Comparison of ENCODE assay signal across 12 cellular contexts in the genomic region with DNA sequence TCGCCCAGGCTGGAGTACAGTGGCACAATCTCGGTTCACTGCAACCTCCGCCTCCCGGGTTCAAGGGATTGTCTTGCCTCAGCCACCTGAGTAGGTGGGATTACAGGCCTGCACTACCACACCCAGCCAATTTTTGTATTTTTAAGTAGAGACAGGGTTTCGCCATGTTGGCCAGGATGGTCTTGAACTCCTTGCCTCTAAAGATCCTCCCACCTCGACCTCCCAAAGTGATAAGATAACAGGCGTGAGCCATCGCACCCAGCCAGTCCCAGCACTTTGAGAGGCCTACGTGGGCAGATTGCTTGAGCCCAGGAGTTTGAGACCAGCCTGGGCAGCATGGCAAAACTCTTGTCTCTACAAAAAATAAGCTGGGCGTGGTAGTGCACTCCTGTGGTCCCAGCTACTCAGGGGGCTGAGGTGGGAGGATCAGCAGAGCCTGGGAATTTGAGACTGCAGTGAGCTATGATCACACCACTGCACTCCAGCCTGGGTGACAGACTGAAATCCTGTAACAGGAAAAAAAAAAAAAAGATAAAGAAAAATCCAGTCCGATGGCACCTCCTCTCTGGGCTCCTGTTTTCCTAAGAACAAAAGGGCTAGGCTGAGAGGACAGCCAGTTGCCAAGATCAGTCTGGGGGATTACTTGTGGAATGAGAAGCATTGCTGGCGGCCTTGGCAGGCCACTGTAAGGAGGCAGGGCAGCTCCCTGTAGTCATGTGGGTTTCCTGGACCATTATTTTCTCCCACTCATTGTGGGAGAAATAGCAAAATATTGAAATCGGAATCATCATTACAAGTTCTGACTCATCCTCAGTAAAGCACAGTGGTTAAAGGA. TPM values are rescaled to one million over a fixed set of nuclear protein-coding genes. Genes with fewer than 3 reads are reported as not detected.
DNase-seq lines count a peak whose midpoint lies in the region; ATAC-seq and TF ChIP-seq lines count a peak whose summit lies in the region.
"Had no signal": no experiment of that assay in that cellular context is flagged by ENCODE, and none has a peak within 500 bp of the region (broad histone marks: within the 10 kb centered on the region; RNA-seq: fewer than 3 reads in every experiment).

No MANE protein-coding gene starts in this region.

- H3K4me1 Mint-ChIP-seq in GM23338 = peaks cover 38% of the 10 kb centered on the region
- H3K4me1 Mint-ChIP-seq in activated T-cell treated with anti-CD3 and anti-CD28 coated beads, Interleukin-2, amount 50 U/mL, for 4 hours (ENCODE audit: low read depth) = no peaks in the 10 kb centered on the region

- H3K4me3 ChIP-seq in GM23338 (no peak overlapping the region), SJCRH30 (no peak overlapping the region)
- H3K4me3 ChIP-seq: stomach had no signal

- H3K27me3 Mint-ChIP-seq in GM23338 (ENCODE audit: insufficient read depth, low read depth, poor library complexity) = peaks cover 10% of the 10 kb centered on the region
- H3K27me3 Mint-ChIP-seq in activated T-cell treated with anti-CD3 and anti-CD28 coated beads, Interleukin-2, amount 50 U/mL, for 4 hours (ENCODE audit: low read depth) = peaks cover 28% of the 10 kb centered on the region

- H3K9me3 Mint-ChIP-seq in GM23338 = peaks cover 6% of the 10 kb centered on the region
- peaks cover 4% of the 10 kb centered on the region for H3K9me3 Mint-ChIP-seq in activated T-cell treated with anti-CD3 and anti-CD28 coated beads, Interleukin-2, amount 50 U/mL, for 4 hours

- H3K4me3 Mint-ChIP-seq in GM23338 = no peak overlapping the region
- H3K4me3 Mint-ChIP-seq in activated T-cell treated with anti-CD3 and anti-CD28 coated beads, Interleukin-2, amount 50 U/mL, for 4 hours = no peak overlapping the region

- TF ChIP-seq CTCF in GM23338 (conservative IDR thresholded peaks at IDR 0.05; ENCODE audit: low read depth in 2 of 2) = no peak

- H3K9me2 ChIP-seq in GM23338 (ENCODE audit: insufficient read depth) = peaks cover 13% of the 10 kb centered on the region; the same call in 1 of the 2 replicates

- H3K27ac Mint-ChIP-seq in GM23338 = 0 out of 2 replicates have a peak overlapping the region, but pooled peaks have one; percentile 35

- no peaks in the 10 kb centered on the region for H4K20me1 ChIP-seq in GM23338 (replicated peaks; ENCODE audit: insufficient read depth)

- H3F3A ChIP-seq in GM23338 (replicated peaks; ENCODE audit: low read depth) = peaks cover 14% of the 10 kb centered on the region

- H3K9me3 ChIP-seq in SJCRH30 (replicated peaks) = peaks cover 3% of the 10 kb centered on the region

- ATAC-seq in GM23338 (no peak), GM21619 (IDR thresholded peaks at IDR 0.05; ENCODE audit: unreplicated experiment) (no peak), HG02981 (IDR thresholded peaks at IDR 0.05; ENCODE audit: unreplicated experiment) (no peak), HG03135 (IDR thresholded peaks at IDR 0.05; ENCODE audit: unreplicated experiment) (no peak)
- no peak for ATAC-seq in activated T-cell treated with anti-CD3 and anti-CD28 coated beads, Interleukin-2, amount 50 U/mL, for 4 hours

- H3K27me3 ChIP-seq in GM23338 (ENCODE audit: insufficient read depth) (no peaks in the 10 kb centered on the region), SJCRH30 (no peaks in the 10 kb centered on the region)

- H3K36me3 ChIP-seq in GM23338 (ENCODE audit: insufficient read depth) (no peaks in the 10 kb centered on the region), SJCRH30 (no peaks in the 10 kb centered on the region)
- H3K36me3 ChIP-seq: stomach had no signal

- peaks cover 16% of the 10 kb centered on the region for H3K36me3 Mint-ChIP-seq in GM23338 (ENCODE audit: low read depth)
- H3K36me3 Mint-ChIP-seq in activated T-cell treated with anti-CD3 and anti-CD28 coated beads, Interleukin-2, amount 50 U/mL, for 4 hours (ENCODE audit: insufficient read depth) = no peaks in the 10 kb centered on the region

- H3K4me1 ChIP-seq in GM23338 (ENCODE audit: insufficient read depth) (peaks cover 67% of the 10 kb centered on the region), SJCRH30 (peaks cover 65% of the 10 kb centered on the region)

- no peak overlapping the region for H3K4me2 ChIP-seq in GM23338

- H3K27ac ChIP-seq in GM23338 (ENCODE audit: low read depth) = peak overlapping the region; percentile 30; the same call in 1 of the 2 replicates
- peak overlapping the region; percentile 99 for H3K27ac ChIP-seq in SJCRH30
- H3K27ac ChIP-seq: stomach had no signal

- DNase-seq in GM23338 (ENCODE audit: low spot score) = no peak
- DNase-seq in SJCRH30 = peak; percentile 98 to 99
- peak; percentile 78 for DNase-seq in fibroblast of peridontal ligament (ENCODE audit: extremely low read depth)
- DNase-seq in renal cortical epithelial cell (ENCODE audit: low read depth) = peak; percentile 88
- no peak for DNase-seq in activated T-cell treated with anti-CD3 and anti-CD28 coated beads, Interleukin-2, amount 50 U/mL, for 4 hours
- DNase-seq: cortex of kidney; stimulated activated CD4-positive, alpha-beta T cell treated with anti-CD3 and anti-CD28 coated beads, Interleukin-12 subunit alpha, Interleukin-12 subunit beta, amount 100 ng/mL, for 4 hours; stomach had no signal

- H2AFZ ChIP-seq in GM23338 = no peak overlapping the region

- H3K79me2 ChIP-seq in GM23338 (replicated peaks; ENCODE audit: insufficient read depth) = 0 out of 2 replicates have a peak, but pooled peaks cover 8% of the 10 kb centered on the region

TF ChIP-seq in GM23338, 12 proteins besides CTCF, POLR2A, EP300 and RAD21 (continues in another document):
- TF ChIP-seq NANOG (IDR thresholded peaks at IDR 0.05; ENCODE audit: borderline replicate concordance) = no peak
- TF ChIP-seq JUNB (IDR thresholded peaks at IDR 0.05; ENCODE audit: unreplicated experiment) = no peak
- TF ChIP-seq CREB1 (CRISPR knock-in tag; IDR thresholded peaks at IDR 0.05; ENCODE audit: low read depth) = no peak
- TF ChIP-seq, protein P1, sequence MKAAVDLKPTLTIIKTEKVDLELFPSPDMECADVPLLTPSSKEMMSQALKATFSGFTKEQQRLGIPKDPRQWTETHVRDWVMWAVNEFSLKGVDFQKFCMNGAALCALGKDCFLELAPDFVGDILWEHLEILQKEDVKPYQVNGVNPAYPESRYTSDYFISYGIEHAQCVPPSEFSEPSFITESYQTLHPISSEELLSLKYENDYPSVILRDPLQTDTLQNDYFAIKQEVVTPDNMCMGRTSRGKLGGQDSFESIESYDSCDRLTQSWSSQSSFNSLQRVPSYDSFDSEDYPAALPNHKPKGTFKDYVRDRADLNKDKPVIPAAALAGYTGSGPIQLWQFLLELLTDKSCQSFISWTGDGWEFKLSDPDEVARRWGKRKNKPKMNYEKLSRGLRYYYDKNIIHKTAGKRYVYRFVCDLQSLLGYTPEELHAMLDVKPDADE (IDR thresholded peaks at IDR 0.05) = no peak
- no peak for TF ChIP-seq ZNF331 (CRISPR knock-in tag; IDR thresholded peaks at IDR 0.05; ENCODE audit: low read depth)
- TF ChIP-seq EZH2phosphoT487 (IDR thresholded peaks at IDR 0.05; ENCODE audit: unreplicated experiment) = no peak
- no peak for TF ChIP-seq ZNF114 (CRISPR knock-in tag; IDR thresholded peaks at IDR 0.05)
- TF ChIP-seq, protein P2, sequence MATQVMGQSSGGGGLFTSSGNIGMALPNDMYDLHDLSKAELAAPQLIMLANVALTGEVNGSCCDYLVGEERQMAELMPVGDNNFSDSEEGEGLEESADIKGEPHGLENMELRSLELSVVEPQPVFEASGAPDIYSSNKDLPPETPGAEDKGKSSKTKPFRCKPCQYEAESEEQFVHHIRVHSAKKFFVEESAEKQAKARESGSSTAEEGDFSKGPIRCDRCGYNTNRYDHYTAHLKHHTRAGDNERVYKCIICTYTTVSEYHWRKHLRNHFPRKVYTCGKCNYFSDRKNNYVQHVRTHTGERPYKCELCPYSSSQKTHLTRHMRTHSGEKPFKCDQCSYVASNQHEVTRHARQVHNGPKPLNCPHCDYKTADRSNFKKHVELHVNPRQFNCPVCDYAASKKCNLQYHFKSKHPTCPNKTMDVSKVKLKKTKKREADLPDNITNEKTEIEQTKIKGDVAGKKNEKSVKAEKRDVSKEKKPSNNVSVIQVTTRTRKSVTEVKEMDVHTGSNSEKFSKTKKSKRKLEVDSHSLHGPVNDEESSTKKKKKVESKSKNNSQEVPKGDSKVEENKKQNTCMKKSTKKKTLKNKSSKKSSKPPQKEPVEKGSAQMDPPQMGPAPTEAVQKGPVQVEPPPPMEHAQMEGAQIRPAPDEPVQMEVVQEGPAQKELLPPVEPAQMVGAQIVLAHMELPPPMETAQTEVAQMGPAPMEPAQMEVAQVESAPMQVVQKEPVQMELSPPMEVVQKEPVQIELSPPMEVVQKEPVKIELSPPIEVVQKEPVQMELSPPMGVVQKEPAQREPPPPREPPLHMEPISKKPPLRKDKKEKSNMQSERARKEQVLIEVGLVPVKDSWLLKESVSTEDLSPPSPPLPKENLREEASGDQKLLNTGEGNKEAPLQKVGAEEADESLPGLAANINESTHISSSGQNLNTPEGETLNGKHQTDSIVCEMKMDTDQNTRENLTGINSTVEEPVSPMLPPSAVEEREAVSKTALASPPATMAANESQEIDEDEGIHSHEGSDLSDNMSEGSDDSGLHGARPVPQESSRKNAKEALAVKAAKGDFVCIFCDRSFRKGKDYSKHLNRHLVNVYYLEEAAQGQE (IDR thresholded peaks at IDR 0.05; ENCODE audit: unreplicated experiment) = no peak
- TF ChIP-seq POLR2AphosphoS5 (IDR thresholded peaks at IDR 0.05; ENCODE audit: low read depth) = no peak

RNA-seq across cellular contexts. Expression of a gene that starts 3.0 kb away (rescaled TPM):
- total RNA-seq in GM23338 (2014; rRNA removed; shearing (Covaris generic)) = 34.6 and 42.8 TPM in 2 replicates
- 22.2 and 22.6 TPM in 2 replicates for polyA plus RNA-seq in GM23338 (2016; fragmentation: Nextera tagmentation; extraction: Ambion mirVana)
- total RNA-seq in SJCRH30 (2014; rRNA removed; shearing (Covaris generic)) = 91.7 and 96.8 TPM in 2 replicates
- 0.94 TPM in 1 of 2 replicates, not detected in the other for total RNA-seq in renal cortical epithelial cell
- 1 to 10 TPM; 1.2 to 1.7 (median 1.5) TPM for total RNA-seq in activated T-cell treated with anti-CD3 and anti-CD28 coated beads, Interleukin-2, amount 50 U/mL, for 4 hours
- polyA plus RNA-seq: keratinocyte had no signal

RNA-seq across cellular contexts. Expression of a gene that starts 34.1 kb away (rescaled TPM):
- 3.1 and 6.5 TPM in 2 replicates for total RNA-seq in GM23338 (2014; rRNA removed; shearing (Covaris generic))
- polyA plus RNA-seq in GM23338 (2016; fragmentation: Nextera tagmentation; extraction: Ambion mirVana) = 1.0 TPM in 2 replicates
- 16.1 and 20.5 TPM in 2 replicates for total RNA-seq in SJCRH30 (2014; rRNA removed; shearing (Covaris generic))
- not detected in 2 replicates for total RNA-seq in renal cortical epithelial cell
- not detected for total RNA-seq in activated T-cell treated with anti-CD3 and anti-CD28 coated beads, Interleukin-2, amount 50 U/mL, for 4 hours
- polyA plus RNA-seq: keratinocyte had no signal

Comparison
In these comparisons a context has a peak if more than half of its experiments do, and no peak if none do; other contexts are left out.
1. DNase-seq: peak in SJCRH30 (2 of 2), fibroblast of peridontal ligament (single experiment) and renal cortical epithelial cell (single experiment); none in GM23338 (single experiment) and activated T-cell treated with anti-CD3 and anti-CD28 coated beads, Interleukin-2, amount 50 U/mL, for 4 hours (single experiment).
2. RNA of a gene that starts 3.0 kb away (total RNA-seq): 91.7 to 96.8 TPM in SJCRH30 and 34.6 to 42.8 TPM in GM23338; 1.2 to 1.7 TPM in activated T-cell treated with anti-CD3 and anti-CD28 coated beads, Interleukin-2, amount 50 U/mL, for 4 hours and 0.94 TPM in renal cortical epithelial cell; every median in the first group is over 10 times any median in the second.